Comparison of ENCODE assay signal across 9 cellular contexts in the genomic region with DNA sequence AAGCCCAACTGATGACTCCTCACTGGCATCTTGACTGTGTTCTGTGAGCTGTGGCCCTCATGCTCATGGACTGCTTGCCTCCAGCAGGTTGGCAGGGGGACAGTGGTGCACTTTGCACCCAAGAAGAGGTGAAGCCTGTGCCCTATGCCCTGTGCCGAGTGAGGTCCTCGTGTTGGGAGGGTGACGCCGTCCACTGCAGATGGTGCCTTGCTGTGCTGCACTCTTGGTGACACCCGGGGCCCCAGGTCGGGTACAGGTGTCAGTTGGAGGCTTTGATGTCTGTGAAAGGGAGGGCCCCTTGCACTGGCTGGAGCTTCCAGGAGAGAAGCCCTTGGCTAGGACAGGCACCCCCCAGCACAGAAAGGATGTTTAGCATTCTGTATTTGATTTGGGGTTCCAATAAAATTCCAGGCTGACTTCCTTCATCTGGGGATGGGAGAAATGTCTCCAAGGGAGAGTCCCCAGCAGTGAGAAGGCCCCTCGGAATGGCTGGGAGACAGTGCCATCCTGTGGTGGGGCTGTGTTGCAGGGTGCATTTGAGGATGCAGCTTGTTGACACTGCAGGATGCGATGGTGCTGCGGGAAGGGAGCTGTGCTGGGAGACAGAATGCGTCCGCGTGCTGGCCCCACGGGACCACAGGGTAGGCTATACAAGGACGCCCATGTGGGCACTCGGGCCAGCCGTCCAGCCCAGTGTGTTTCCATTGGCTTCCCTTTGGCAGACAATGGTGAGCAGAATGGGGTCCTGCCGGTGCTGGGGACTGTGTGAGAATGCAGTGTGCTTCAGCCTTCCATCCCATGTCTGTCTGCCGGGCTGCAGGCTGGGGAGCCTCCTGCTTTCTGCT. TPM values are rescaled to one million over a fixed set of nuclear protein-coding genes. Genes with fewer than 3 reads are reported as not detected.
DNase-seq lines count a peak whose midpoint lies in the region; ATAC-seq and TF ChIP-seq lines count a peak whose summit lies in the region.
"Had no signal": no experiment of that assay in that cellular context is flagged by ENCODE, and none has a peak within 500 bp of the region (broad histone marks: within the 10 kb centered on the region; RNA-seq: fewer than 3 reads in every experiment).

No MANE protein-coding gene starts in this region.

- 69 to 80% methylated on average over 11 to 18 of the region's 18 CpGs for WGBS in endodermal cell (ENCODE audit: insufficient coverage in 1 of 2, insufficient read length in 1 of 2), 2 experiments

- H3K4me1 ChIP-seq in endodermal cell (ENCODE audit: control insufficient read depth, insufficient read depth, low read length) = no peaks in the 10 kb centered on the region

- peak; percentile 74 for TF ChIP-seq CTCF in endodermal cell (conservative IDR thresholded peaks at IDR 0.05)

- H3K27ac ChIP-seq in endodermal cell (ENCODE audit: low read depth, low read length) = no peak overlapping the region
- H3K27ac ChIP-seq: neutrophil had no signal

- H3K36me3 ChIP-seq in endodermal cell (ENCODE audit: control insufficient read depth, insufficient read depth, low read length) = peaks cover 44% of the 10 kb centered on the region

- no peaks in the 10 kb centered on the region for H3K4me1 Mint-ChIP-seq in endodermal cell

- H3K4me3 ChIP-seq in endodermal cell (ENCODE audit: low read length) = no peak overlapping the region

- no peaks in the 10 kb centered on the region for H3K27me3 Mint-ChIP-seq in endodermal cell (ENCODE audit: insufficient read depth)

- ATAC-seq in HG03354 (IDR thresholded peaks at IDR 0.05; ENCODE audit: poor library complexity, severe bottlenecking, unreplicated experiment) = no peak

- H3K36me3 Mint-ChIP-seq in endodermal cell (ENCODE audit: low read depth) = peaks cover 30% of the 10 kb centered on the region

- no peaks in the 10 kb centered on the region for H3K9me3 ChIP-seq in endodermal cell (ENCODE audit: control insufficient read depth, low read length)
- H3K9me3 ChIP-seq: neutrophil had no signal

- no peaks in the 10 kb centered on the region for H3K27me3 ChIP-seq in endodermal cell (ENCODE audit: control insufficient read depth, insufficient read depth, low read length, poor library complexity, severe bottlenecking)

- H3K4me3 Mint-ChIP-seq in endodermal cell = no peak overlapping the region

- no peaks in the 10 kb centered on the region for H3K9me3 Mint-ChIP-seq in endodermal cell

- no peak overlapping the region for H3K9ac ChIP-seq in endodermal cell (ENCODE audit: extremely low read depth, low read length, poor library complexity, severe bottlenecking)

- in situ Hi-C loops in KBM-7 (cut with MboI; ENCODE audit: low pct_unique_long_range_greater_than_20kb, low sequenced_read_pairs) = no loop called here

- peak overlapping the region; percentile 39 for H3K27ac Mint-ChIP-seq in endodermal cell

- DNase-seq in D341Med (ENCODE audit: low spot score) (peak; percentile 73), KBM-7 (peak; percentile 58), endodermal cell (peak; percentile 86), cerebellar nuclear complex (lab: John Stamatoyannopoulos, UW) (no peak)
- peak; percentile 64 for DNase-seq in activated CD4-positive, alpha-beta T cell treated with anti-CD3 and anti-CD28 coated beads for 48 hours
- DNase-seq in stimulated activated CD4-positive, alpha-beta T cell treated with anti-CD3 and anti-CD28 coated beads, Interleukin-12 subunit alpha, Interleukin-12 subunit beta, amount 100 ng/mL, for 4 hours = peak; percentile 43
- no peak for DNase-seq in NK-92 treated with Interleukin-12 subunit alpha and Interleukin-12 subunit beta, amount 100 ng/mL, for 24 hours (lab: John Stamatoyannopoulos, UW)

RNA-seq across cellular contexts. Expression of a gene that starts 2.5 kb away (rescaled TPM):
- total RNA-seq in endodermal cell = 10 to 100 TPM; 82.2 to 82.3 TPM
- polyA plus RNA-seq in endodermal cell (2013, experiment 1 of 2) = 70.4 TPM
- 56.8 TPM for polyA plus RNA-seq in endodermal cell (2013, experiment 2 of 2)

RNA-seq across cellular contexts. Expression of a gene that starts 12.1 kb away (rescaled TPM):
- total RNA-seq in endodermal cell = 10 to 100 TPM; 45.6 to 55.2 TPM
- 44.3 TPM for polyA plus RNA-seq in endodermal cell (2013, experiment 1 of 2)
- polyA plus RNA-seq in endodermal cell (2013, experiment 2 of 2) = 33.8 TPM

RNA-seq across cellular contexts. Expression of a gene that starts 13.2 kb away (rescaled TPM):
- 100 to 1,000 TPM; 320 to 415 TPM for total RNA-seq in endodermal cell
- 514 TPM for polyA plus RNA-seq in endodermal cell (2013, experiment 1 of 2)
- 506 TPM for polyA plus RNA-seq in endodermal cell (2013, experiment 2 of 2)

RNA-seq across cellular contexts. Expression of a gene that starts 21.7 kb away (rescaled TPM):
- not detected for total RNA-seq in endodermal cell
- 2.2 TPM for polyA plus RNA-seq in endodermal cell (2013, experiment 1 of 2)
- 0.87 TPM for polyA plus RNA-seq in endodermal cell (2013, experiment 2 of 2)

RNA-seq across cellular contexts. Expression of a gene that starts 49.1 kb away (rescaled TPM):
- total RNA-seq in endodermal cell = 10 to 100 TPM; 61.3 to 76.1 TPM
- polyA plus RNA-seq in endodermal cell (2013, experiment 1 of 2) = 43.6 TPM
- 34.4 TPM for polyA plus RNA-seq in endodermal cell (2013, experiment 2 of 2)

Comparison
In these comparisons a context has a peak if more than half of its experiments do, and no peak if none do; other contexts are left out.
1. DNase-seq: peak in D341Med (single experiment), KBM-7 (single experiment), activated CD4-positive, alpha-beta T cell treated with anti-CD3 and anti-CD28 coated beads for 48 hours (single experiment), endodermal cell (single experiment) and stimulated activated CD4-positive, alpha-beta T cell treated with anti-CD3 and anti-CD28 coated beads, Interleukin-12 subunit alpha, Interleukin-12 subunit beta, amount 100 ng/mL, for 4 hours (single experiment); none in NK-92 treated with Interleukin-12 subunit alpha and Interleukin-12 subunit beta, amount 100 ng/mL, for 24 hours (single experiment) and cerebellar nuclear complex (0 of 2).